In genomic region chr2:215833531-215834162, GRCh38 we compare ENCODE assay signal across 1 cellular context.
A peak's percentile ranks its signal among the peaks of the same experiment; 100 is the strongest.
TF ChIP-seq lines count a peak whose summit lies in the region.

No MANE protein-coding gene starts in this region.

TF ChIP-seq in HepG2, 621 proteins besides CTCF, POLR2A, EP300 and RAD21 (continued from another document and continues in another):
- TF ChIP-seq, protein P1, sequence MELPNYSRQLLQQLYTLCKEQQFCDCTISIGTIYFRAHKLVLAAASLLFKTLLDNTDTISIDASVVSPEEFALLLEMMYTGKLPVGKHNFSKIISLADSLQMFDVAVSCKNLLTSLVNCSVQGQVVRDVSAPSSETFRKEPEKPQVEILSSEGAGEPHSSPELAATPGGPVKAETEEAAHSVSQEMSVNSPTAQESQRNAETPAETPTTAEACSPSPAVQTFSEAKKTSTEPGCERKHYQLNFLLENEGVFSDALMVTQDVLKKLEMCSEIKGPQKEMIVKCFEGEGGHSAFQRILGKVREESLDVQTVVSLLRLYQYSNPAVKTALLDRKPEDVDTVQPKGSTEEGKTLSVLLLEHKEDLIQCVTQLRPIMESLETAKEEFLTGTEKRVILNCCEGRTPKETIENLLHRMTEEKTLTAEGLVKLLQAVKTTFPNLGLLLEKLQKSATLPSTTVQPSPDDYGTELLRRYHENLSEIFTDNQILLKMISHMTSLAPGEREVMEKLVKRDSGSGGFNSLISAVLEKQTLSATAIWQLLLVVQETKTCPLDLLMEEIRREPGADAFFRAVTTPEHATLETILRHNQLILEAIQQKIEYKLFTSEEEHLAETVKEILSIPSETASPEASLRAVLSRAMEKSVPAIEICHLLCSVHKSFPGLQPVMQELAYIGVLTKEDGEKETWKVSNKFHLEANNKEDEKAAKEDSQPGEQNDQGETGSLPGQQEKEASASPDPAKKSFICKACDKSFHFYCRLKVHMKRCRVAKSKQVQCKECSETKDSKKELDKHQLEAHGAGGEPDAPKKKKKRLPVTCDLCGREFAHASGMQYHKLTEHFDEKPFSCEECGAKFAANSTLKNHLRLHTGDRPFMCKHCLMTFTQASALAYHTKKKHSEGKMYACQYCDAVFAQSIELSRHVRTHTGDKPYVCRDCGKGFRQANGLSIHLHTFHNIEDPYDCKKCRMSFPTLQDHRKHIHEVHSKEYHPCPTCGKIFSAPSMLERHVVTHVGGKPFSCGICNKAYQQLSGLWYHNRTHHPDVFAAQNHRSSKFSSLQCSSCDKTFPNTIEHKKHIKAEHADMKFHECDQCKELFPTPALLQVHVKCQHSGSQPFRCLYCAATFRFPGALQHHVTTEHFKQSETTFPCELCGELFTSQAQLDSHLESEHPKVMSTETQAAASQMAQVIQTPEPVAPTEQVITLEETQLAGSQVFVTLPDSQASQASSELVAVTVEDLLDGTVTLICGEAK (IDR thresholded peaks at IDR 0.05): no peak
- TF ChIP-seq, protein P1 (CRISPR knock-in tag; IDR thresholded peaks at IDR 0.05): no peak; the same call in 1 of the 2 replicates
- no peak for TF ChIP-seq PRPF4 (IDR thresholded peaks at IDR 0.05; ENCODE audit: low read depth, low read length, poor library complexity, severe bottlenecking)
- TF ChIP-seq RARA (CRISPR knock-in tag; IDR thresholded peaks at IDR 0.05): peak; percentile 92
- peak; percentile 96 for TF ChIP-seq FOXO1 (CRISPR knock-in tag; IDR thresholded peaks at IDR 0.05)
- no peak for TF ChIP-seq ZNF17 (CRISPR knock-in tag; IDR thresholded peaks at IDR 0.05)
- no peak for TF ChIP-seq ZSCAN31 (CRISPR knock-in tag; IDR thresholded peaks at IDR 0.05; ENCODE audit: low read depth)
- no peak for TF ChIP-seq GTF3A (CRISPR knock-in tag; conservative IDR thresholded peaks at IDR 0.05)
- no peak for TF ChIP-seq ZNF251 (CRISPR knock-in tag; IDR thresholded peaks at IDR 0.05)
- TF ChIP-seq, protein P2, sequence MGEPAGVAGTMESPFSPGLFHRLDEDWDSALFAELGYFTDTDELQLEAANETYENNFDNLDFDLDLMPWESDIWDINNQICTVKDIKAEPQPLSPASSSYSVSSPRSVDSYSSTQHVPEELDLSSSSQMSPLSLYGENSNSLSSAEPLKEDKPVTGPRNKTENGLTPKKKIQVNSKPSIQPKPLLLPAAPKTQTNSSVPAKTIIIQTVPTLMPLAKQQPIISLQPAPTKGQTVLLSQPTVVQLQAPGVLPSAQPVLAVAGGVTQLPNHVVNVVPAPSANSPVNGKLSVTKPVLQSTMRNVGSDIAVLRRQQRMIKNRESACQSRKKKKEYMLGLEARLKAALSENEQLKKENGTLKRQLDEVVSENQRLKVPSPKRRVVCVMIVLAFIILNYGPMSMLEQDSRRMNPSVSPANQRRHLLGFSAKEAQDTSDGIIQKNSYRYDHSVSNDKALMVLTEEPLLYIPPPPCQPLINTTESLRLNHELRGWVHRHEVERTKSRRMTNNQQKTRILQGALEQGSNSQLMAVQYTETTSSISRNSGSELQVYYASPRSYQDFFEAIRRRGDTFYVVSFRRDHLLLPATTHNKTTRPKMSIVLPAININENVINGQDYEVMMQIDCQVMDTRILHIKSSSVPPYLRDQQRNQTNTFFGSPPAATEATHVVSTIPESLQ (CRISPR knock-in tag; conservative IDR thresholded peaks at IDR 0.05): no peak
- TF ChIP-seq, protein P3, sequence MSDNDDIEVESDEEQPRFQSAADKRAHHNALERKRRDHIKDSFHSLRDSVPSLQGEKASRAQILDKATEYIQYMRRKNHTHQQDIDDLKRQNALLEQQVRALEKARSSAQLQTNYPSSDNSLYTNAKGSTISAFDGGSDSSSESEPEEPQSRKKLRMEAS (IDR thresholded peaks at IDR 0.05): peak; percentile 88
- TF ChIP-seq ZNF329 (CRISPR knock-in tag; IDR thresholded peaks at IDR 0.05; ENCODE audit: low read depth): no peak
- no peak for TF ChIP-seq ZNF713 (CRISPR knock-in tag; IDR thresholded peaks at IDR 0.05)
- TF ChIP-seq ZNF512 (CRISPR knock-in tag; IDR thresholded peaks at IDR 0.05): no peak
- TF ChIP-seq DMAP1 (CRISPR knock-in tag; IDR thresholded peaks at IDR 0.05): peak; percentile 83
- TF ChIP-seq SP140L (CRISPR knock-in tag; IDR thresholded peaks at IDR 0.05; ENCODE audit: borderline replicate concordance): no peak
- TF ChIP-seq ZNF275 (CRISPR knock-in tag; IDR thresholded peaks at IDR 0.05; ENCODE audit: borderline replicate concordance): no peak; the same call in 1 of the 2 replicates
- no peak for TF ChIP-seq SATB2 (CRISPR knock-in tag; IDR thresholded peaks at IDR 0.05)
- TF ChIP-seq, protein P4, sequence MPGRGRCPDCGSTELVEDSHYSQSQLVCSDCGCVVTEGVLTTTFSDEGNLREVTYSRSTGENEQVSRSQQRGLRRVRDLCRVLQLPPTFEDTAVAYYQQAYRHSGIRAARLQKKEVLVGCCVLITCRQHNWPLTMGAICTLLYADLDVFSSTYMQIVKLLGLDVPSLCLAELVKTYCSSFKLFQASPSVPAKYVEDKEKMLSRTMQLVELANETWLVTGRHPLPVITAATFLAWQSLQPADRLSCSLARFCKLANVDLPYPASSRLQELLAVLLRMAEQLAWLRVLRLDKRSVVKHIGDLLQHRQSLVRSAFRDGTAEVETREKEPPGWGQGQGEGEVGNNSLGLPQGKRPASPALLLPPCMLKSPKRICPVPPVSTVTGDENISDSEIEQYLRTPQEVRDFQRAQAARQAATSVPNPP (CRISPR knock-in tag; IDR thresholded peaks at IDR 0.05): peak; percentile 85; the same call in 1 of the 2 replicates
- TF ChIP-seq ZNF101 (CRISPR knock-in tag; IDR thresholded peaks at IDR 0.05; ENCODE audit: borderline replicate concordance, low read depth): no peak
- TF ChIP-seq REL (CRISPR knock-in tag; conservative IDR thresholded peaks at IDR 0.05): no peak
- TF ChIP-seq, protein P5, sequence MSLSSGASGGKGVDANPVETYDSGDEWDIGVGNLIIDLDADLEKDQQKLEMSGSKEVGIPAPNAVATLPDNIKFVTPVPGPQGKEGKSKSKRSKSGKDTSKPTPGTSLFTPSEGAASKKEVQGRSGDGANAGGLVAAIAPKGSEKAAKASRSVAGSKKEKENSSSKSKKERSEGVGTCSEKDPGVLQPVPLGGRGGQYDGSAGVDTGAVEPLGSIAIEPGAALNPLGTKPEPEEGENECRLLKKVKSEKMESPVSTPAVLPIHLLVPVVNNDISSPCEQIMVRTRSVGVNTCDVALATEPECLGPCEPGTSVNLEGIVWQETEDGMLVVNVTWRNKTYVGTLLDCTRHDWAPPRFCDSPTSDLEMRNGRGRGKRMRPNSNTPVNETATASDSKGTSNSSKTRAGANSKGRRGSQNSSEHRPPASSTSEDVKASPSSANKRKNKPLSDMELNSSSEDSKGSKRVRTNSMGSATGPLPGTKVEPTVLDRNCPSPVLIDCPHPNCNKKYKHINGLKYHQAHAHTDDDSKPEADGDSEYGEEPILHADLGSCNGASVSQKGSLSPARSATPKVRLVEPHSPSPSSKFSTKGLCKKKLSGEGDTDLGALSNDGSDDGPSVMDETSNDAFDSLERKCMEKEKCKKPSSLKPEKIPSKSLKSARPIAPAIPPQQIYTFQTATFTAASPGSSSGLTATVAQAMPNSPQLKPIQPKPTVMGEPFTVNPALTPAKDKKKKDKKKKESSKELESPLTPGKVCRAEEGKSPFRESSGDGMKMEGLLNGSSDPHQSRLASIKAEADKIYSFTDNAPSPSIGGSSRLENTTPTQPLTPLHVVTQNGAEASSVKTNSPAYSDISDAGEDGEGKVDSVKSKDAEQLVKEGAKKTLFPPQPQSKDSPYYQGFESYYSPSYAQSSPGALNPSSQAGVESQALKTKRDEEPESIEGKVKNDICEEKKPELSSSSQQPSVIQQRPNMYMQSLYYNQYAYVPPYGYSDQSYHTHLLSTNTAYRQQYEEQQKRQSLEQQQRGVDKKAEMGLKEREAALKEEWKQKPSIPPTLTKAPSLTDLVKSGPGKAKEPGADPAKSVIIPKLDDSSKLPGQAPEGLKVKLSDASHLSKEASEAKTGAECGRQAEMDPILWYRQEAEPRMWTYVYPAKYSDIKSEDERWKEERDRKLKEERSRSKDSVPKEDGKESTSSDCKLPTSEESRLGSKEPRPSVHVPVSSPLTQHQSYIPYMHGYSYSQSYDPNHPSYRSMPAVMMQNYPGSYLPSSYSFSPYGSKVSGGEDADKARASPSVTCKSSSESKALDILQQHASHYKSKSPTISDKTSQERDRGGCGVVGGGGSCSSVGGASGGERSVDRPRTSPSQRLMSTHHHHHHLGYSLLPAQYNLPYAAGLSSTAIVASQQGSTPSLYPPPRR (CRISPR knock-in tag; IDR thresholded peaks at IDR 0.05; ENCODE audit: borderline replicate concordance): peak; percentile 84
- TF ChIP-seq, protein P6, sequence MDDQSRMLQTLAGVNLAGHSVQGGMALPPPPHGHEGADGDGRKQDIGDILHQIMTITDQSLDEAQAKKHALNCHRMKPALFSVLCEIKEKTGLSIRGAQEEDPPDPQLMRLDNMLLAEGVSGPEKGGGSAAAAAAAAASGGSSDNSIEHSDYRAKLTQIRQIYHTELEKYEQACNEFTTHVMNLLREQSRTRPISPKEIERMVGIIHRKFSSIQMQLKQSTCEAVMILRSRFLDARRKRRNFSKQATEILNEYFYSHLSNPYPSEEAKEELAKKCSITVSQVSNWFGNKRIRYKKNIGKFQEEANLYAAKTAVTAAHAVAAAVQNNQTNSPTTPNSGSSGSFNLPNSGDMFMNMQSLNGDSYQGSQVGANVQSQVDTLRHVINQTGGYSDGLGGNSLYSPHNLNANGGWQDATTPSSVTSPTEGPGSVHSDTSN (CRISPR knock-in tag; IDR thresholded peaks at IDR 0.05; ENCODE audit: borderline replicate concordance): no peak
- TF ChIP-seq TCF7 (IDR thresholded peaks at IDR 0.05; ENCODE audit: low read depth): peak; percentile 83
- TF ChIP-seq HNRNPLL (IDR thresholded peaks at IDR 0.05; ENCODE audit: low read depth, low read length, poor library complexity, severe bottlenecking): no peak
- TF ChIP-seq ATF3 (CRISPR knock-in tag; IDR thresholded peaks at IDR 0.05): peak; percentile 88
- TF ChIP-seq EED (CRISPR knock-in tag; IDR thresholded peaks at IDR 0.05): no peak
- TF ChIP-seq CENPBD1 (CRISPR knock-in tag; IDR thresholded peaks at IDR 0.05; ENCODE audit: borderline replicate concordance, low read depth): no peak
- peak; percentile 84 for TF ChIP-seq RFXAP (CRISPR knock-in tag; IDR thresholded peaks at IDR 0.05; ENCODE audit: borderline replicate concordance)
- TF ChIP-seq DNMT1 (CRISPR knock-in tag; IDR thresholded peaks at IDR 0.05): no peak
- TF ChIP-seq PHF20 (CRISPR knock-in tag; IDR thresholded peaks at IDR 0.05): no peak
- no peak for TF ChIP-seq ETV6 (CRISPR knock-in tag; conservative IDR thresholded peaks at IDR 0.05)
- no peak for TF ChIP-seq SNAPC2 (CRISPR knock-in tag; IDR thresholded peaks at IDR 0.05)
- TF ChIP-seq, protein P7, sequence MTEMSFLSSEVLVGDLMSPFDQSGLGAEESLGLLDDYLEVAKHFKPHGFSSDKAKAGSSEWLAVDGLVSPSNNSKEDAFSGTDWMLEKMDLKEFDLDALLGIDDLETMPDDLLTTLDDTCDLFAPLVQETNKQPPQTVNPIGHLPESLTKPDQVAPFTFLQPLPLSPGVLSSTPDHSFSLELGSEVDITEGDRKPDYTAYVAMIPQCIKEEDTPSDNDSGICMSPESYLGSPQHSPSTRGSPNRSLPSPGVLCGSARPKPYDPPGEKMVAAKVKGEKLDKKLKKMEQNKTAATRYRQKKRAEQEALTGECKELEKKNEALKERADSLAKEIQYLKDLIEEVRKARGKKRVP (CRISPR knock-in tag; IDR thresholded peaks at IDR 0.05): peak in 1 of 2 experiments; percentile 97; a peak in 2 of 4 replicates
- peak; percentile 98 for TF ChIP-seq FOXA3 (CRISPR knock-in tag; IDR thresholded peaks at IDR 0.05)
- no peak for TF ChIP-seq ZKSCAN1 (IDR thresholded peaks at IDR 0.05; ENCODE audit: low read length)
- TF ChIP-seq ZNF468 (CRISPR knock-in tag; IDR thresholded peaks at IDR 0.05): no peak
